Comparison of ENCODE assay signal across 25 cellular contexts in genomic region chr10:1440897-1441296, GRCh38.
"Had no signal": no experiment of that assay in that cellular context is flagged by ENCODE, and none has a peak within 500 bp of the region (broad histone marks: within the 10 kb centered on the region; RNA-seq: fewer than 3 reads in every experiment).

No MANE protein-coding gene starts in this region.

- H3K4me2 ChIP-seq: neural progenitor cell, smooth muscle cell had no signal

- H3K4me1 ChIP-seq: heart left ventricle, neural progenitor cell, pancreas, testis, tibial nerve, upper lobe of right lung, vagina had no signal

- FAIRE-seq: endothelial cell of umbilical vein, frontal cortex, pancreas had no signal

- H3K4me3 Mint-ChIP-seq: dendritic cell treated with granulocyte-macrophage colony-stimulating factor and Interleukin-4, amounts not matched to agents 40 ng/mL and 50 ng/mL, for 4 days; natural killer cell treated with Interleukin-12 subunit alpha and Interleukin-12 subunit beta and Interleukin-15 and Interleukin-18, amount 100 ng/mL, for 72 hours; neural progenitor cell; stimulated activated naive B cell treated with anti-CD40 and anti-IgM and Interleukin-4, amounts not matched to agents 10 μg/mL and 1 μg/mL and 100 μg/mL, for 72 hours; stimulated activated naive CD8-positive, alpha-beta T cell treated with anti-CD3 and anti-CD28 coated beads, Interleukin-15, amount 100 ng/mL, for 72 hours had no signal

- H3K27ac Mint-ChIP-seq: dendritic cell treated with granulocyte-macrophage colony-stimulating factor and Interleukin-4, amounts not matched to agents 40 ng/mL and 50 ng/mL, for 4 days; natural killer cell treated with Interleukin-12 subunit alpha and Interleukin-12 subunit beta and Interleukin-15 and Interleukin-18, amount 100 ng/mL, for 72 hours; neural progenitor cell; progenitor cell of endocrine pancreas; stimulated activated naive B cell treated with anti-CD40 and anti-IgM and Interleukin-4, amounts not matched to agents 10 μg/mL and 1 μg/mL and 100 μg/mL, for 72 hours; stimulated activated naive CD8-positive, alpha-beta T cell treated with anti-CD3 and anti-CD28 coated beads, Interleukin-15, amount 100 ng/mL, for 72 hours had no signal

- H3K4me3 ChIP-seq: heart left ventricle, lung, neural progenitor cell, pancreas, smooth muscle cell, testis, tibial nerve, upper lobe of right lung, vagina had no signal

- H3K27me3 ChIP-seq: neural progenitor cell, pancreas, testis, tibial nerve, upper lobe of right lung, vagina had no signal

- H3K27me3 Mint-ChIP-seq: dendritic cell treated with granulocyte-macrophage colony-stimulating factor and Interleukin-4, amounts not matched to agents 40 ng/mL and 50 ng/mL, for 4 days had no signal

- DNase-seq: erythroblast; heart left ventricle; hippocampal formation; left colon; left ventricle myocardium superior; mesenchymal stem cell; midbrain; nucleus accumbens; pancreas; right cardiac atrium; stimulated activated CD4-positive, alpha-beta T cell treated with anti-CD3 and anti-CD28 coated beads, Interleukin-4, amount 100 ng/mL, for 24 hours; stimulated activated naive B cell treated with anti-CD40 and anti-IgM and Interleukin-4, amounts not matched to agents 10 μg/mL and 1 μg/mL and 100 μg/mL, for 72 hours; stimulated activated naive CD8-positive, alpha-beta T cell treated with anti-CD3 and anti-CD28 coated beads, Interleukin-15, amount 100 ng/mL, for 72 hours; testis; upper lobe of right lung had no signal

- H3K9me3 ChIP-seq: heart left ventricle, pancreas, testis, tibial nerve, upper lobe of right lung, vagina had no signal

- H3K4me1 Mint-ChIP-seq: neural progenitor cell; stimulated activated naive B cell treated with anti-CD40 and anti-IgM and Interleukin-4, amounts not matched to agents 10 μg/mL and 1 μg/mL and 100 μg/mL, for 72 hours; stimulated activated naive CD8-positive, alpha-beta T cell treated with anti-CD3 and anti-CD28 coated beads, Interleukin-15, amount 100 ng/mL, for 72 hours had no signal

- ATAC-seq: heart left ventricle; left colon; left ventricle myocardium superior; natural killer cell treated with Interleukin-12 subunit alpha and Interleukin-12 subunit beta and Interleukin-15 and Interleukin-18, amount 100 ng/mL, for 72 hours; pancreas; right cardiac atrium; stimulated activated naive B cell treated with anti-CD40 and anti-IgM and Interleukin-4, amounts not matched to agents 10 μg/mL and 1 μg/mL and 100 μg/mL, for 72 hours; stimulated activated naive CD8-positive, alpha-beta T cell treated with anti-CD3 and anti-CD28 coated beads, Interleukin-15, amount 100 ng/mL, for 72 hours; upper lobe of right lung had no signal

- H3K27ac ChIP-seq: heart left ventricle, neural progenitor cell, pancreas, testis, tibial nerve, upper lobe of right lung, vagina had no signal

- H3K9me3 Mint-ChIP-seq: dendritic cell treated with granulocyte-macrophage colony-stimulating factor and Interleukin-4, amounts not matched to agents 40 ng/mL and 50 ng/mL, for 4 days; natural killer cell treated with Interleukin-12 subunit alpha and Interleukin-12 subunit beta and Interleukin-15 and Interleukin-18, amount 100 ng/mL, for 72 hours; neural progenitor cell; stimulated activated naive B cell treated with anti-CD40 and anti-IgM and Interleukin-4, amounts not matched to agents 10 μg/mL and 1 μg/mL and 100 μg/mL, for 72 hours; stimulated activated naive CD8-positive, alpha-beta T cell treated with anti-CD3 and anti-CD28 coated beads, Interleukin-15, amount 100 ng/mL, for 72 hours had no signal

- H2AFZ ChIP-seq: neural progenitor cell had no signal

- H3K36me3 Mint-ChIP-seq: natural killer cell treated with Interleukin-12 subunit alpha and Interleukin-12 subunit beta and Interleukin-15 and Interleukin-18, amount 100 ng/mL, for 72 hours; neural progenitor cell; stimulated activated naive B cell treated with anti-CD40 and anti-IgM and Interleukin-4, amounts not matched to agents 10 μg/mL and 1 μg/mL and 100 μg/mL, for 72 hours had no signal

- H3K36me3 ChIP-seq: heart left ventricle, neural progenitor cell, pancreas, tibial nerve, upper lobe of right lung, vagina had no signal

- H3K9ac ChIP-seq: neural progenitor cell had no signal
